ENCODE assay signal across 7 cellular contexts in the genomic region with DNA sequence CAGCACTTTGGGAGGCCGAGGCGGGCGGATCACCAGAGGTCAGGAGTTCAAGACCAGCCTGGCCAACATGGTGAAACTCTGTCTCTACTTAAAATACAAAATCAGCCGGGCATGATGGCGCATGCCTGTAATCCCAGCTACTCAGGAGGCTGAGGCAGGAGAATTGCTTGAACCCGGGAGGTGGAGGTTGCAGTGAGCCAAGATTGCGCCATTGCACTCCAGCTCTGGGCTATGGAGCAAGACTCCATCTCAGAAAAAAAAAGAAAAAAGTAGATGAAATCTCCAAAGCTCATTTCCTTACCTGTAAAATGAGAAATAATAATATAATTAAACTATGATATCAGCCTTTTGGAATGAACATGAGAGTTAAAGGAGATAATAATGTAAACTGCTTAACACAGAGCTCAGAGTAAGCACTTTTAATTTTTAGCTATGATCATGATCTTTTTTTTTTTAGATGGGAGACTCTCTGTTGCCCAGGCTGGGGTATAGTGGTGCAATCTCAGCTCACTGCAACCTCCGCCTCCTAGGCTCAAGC. TPM values are rescaled to one million over a fixed set of nuclear protein-coding genes. Genes with fewer than 3 reads are reported as not detected.
A peak's percentile ranks its signal among the peaks of the same experiment; 100 is the strongest.
DNase-seq lines count a peak whose midpoint lies in the region; ATAC-seq, FAIRE-seq and TF ChIP-seq lines count a peak whose summit lies in the region.
"Not testable (repeated sequence)": the region's sequence is repeated elsewhere in the genome, so short reads cannot be mapped to it uniquely, and the experiment has no call there.

No MANE protein-coding gene starts in this region.

- H3K18ac ChIP-seq in IMR-90 (ENCODE audit: low read depth, low read length): not testable (repeated sequence)

- intact Hi-C loops in IMR-90 (cut with micrococcal nuclease); MCF 10A (cut with micrococcal nuclease); HepG2 (cut with micrococcal nuclease; ENCODE audit: unreplicated experiment): not testable (repeated sequence)

- dilution Hi-C loops in IMR-90 (cut with HindIII; ENCODE audit: low sequenced_read_pairs, unreplicated experiment): not testable (repeated sequence)

- H3F3A ChIP-seq in smooth muscle cell (ENCODE audit: low read depth): not testable (repeated sequence)

- not testable (repeated sequence) for H3K23ac ChIP-seq in IMR-90 (ENCODE audit: low read depth, low read length)

- TF ChIP-seq CTCF in IMR-90 (conservative IDR thresholded peaks at IDR 0.05; ENCODE audit: low read depth, low read length); RWPE1 (conservative IDR thresholded peaks at IDR 0.05; ENCODE audit: low read depth); MCF 10A (IDR thresholded peaks at IDR 0.05; ENCODE audit: unreplicated experiment); HepG2 (CRISPR knock-in tag; IDR thresholded peaks at IDR 0.05); smooth muscle cell (IDR thresholded peaks at IDR 0.05; ENCODE audit: borderline replicate concordance, insufficient read depth, poor library complexity, severe bottlenecking): not testable (repeated sequence)

- not testable (repeated sequence) for H3K27me3 Mint-ChIP-seq in MCF 10A (ENCODE audit: insufficient read depth, unreplicated experiment)

- not testable (repeated sequence) for H3K4me2 ChIP-seq in IMR-90 (ENCODE audit: low read depth, low read length); HepG2 (ENCODE audit: low read depth, low read length); smooth muscle cell

- not testable (repeated sequence) for H3K79me1 ChIP-seq in IMR-90 (ENCODE audit: low read depth in 1 of 2, low read length in 2 of 2)

- H3K9me1 ChIP-seq in IMR-90 (ENCODE audit: insufficient read depth, low read length): not testable (repeated sequence)

- not testable (repeated sequence) for H3K56ac ChIP-seq in IMR-90 (ENCODE audit: extremely low read depth, insufficient read depth, low read length)

- H2AFZ ChIP-seq in ACC112 (ENCODE audit: low read length, unreplicated experiment); IMR-90 (replicated peaks; ENCODE audit: low read length, poor library complexity); HepG2 (ENCODE audit: low read length); smooth muscle cell (ENCODE audit: low read depth): not testable (repeated sequence)

- not testable (repeated sequence) for TF ChIP-seq POLR2A in IMR-90 (IDR thresholded peaks at IDR 0.05; ENCODE audit: low read depth, low read length); HepG2 (IDR thresholded peaks at IDR 0.05; ENCODE audit: insufficient read depth in 1 of 2, low read depth in 2 of 2, low read length in 2 of 2)

- H3K9ac ChIP-seq in IMR-90 (ENCODE audit: low read depth, low read length); HepG2 (ENCODE audit: insufficient read depth, low read depth, low read length): not testable (repeated sequence)
- H3K9ac ChIP-seq in smooth muscle cell (ENCODE audit: low read depth): peak overlapping the region; percentile 16

- DNase-seq in IMR-90; RWPE1 (ENCODE audit: low spot score); MCF 10A (ENCODE audit: unreplicated experiment); HepG2 (ENCODE audit: low spot score); smooth muscle cell (lab: John Stamatoyannopoulos, UW; ENCODE audit: unreplicated experiment): not testable (repeated sequence)

- peak overlapping the region; percentile 71; the same call in 1 of the 2 replicates for H2BK20ac ChIP-seq in IMR-90 (ENCODE audit: low read depth, low read length)

- H3K4me3 ChIP-seq in ACC112 (ENCODE audit: low read depth, low read length); IMR-90 (ENCODE audit: insufficient read depth, low read depth, low read length); esophagus (ENCODE audit: low read depth in 1 of 2, low read length in 2 of 2); HepG2 (replicated peaks in 1 of 3; ENCODE audit: insufficient read depth in 1 of 3, low read depth in 2 of 3, low read length in 3 of 3); smooth muscle cell: not testable (repeated sequence)

- H2AK5ac ChIP-seq in IMR-90 (ENCODE audit: low read depth, low read length): not testable (repeated sequence)

- not testable (repeated sequence) for H4K91ac ChIP-seq in IMR-90 (ENCODE audit: insufficient read depth, low read depth, low read length)

- H3K27ac Mint-ChIP-seq in MCF 10A (ENCODE audit: low read depth, unreplicated experiment): peak overlapping the region; percentile 68

- not testable (repeated sequence) for TF ChIP-seq RAD21 in IMR-90 (IDR thresholded peaks at IDR 0.05; ENCODE audit: low read length); HepG2 (CRISPR knock-in tag; IDR thresholded peaks at IDR 0.05)

- H2BK5ac ChIP-seq in IMR-90 (ENCODE audit: low read depth, low read length, poor library complexity, severe bottlenecking): peak overlapping the region; percentile 74

- H3K4me1 ChIP-seq in ACC112 (ENCODE audit: control insufficient read depth, insufficient read depth, low read length, unreplicated experiment): peaks cover 10% of the 10 kb centered on the region
- H3K4me1 ChIP-seq in IMR-90 (ENCODE audit: control insufficient read depth, insufficient read depth, low read length); esophagus (ENCODE audit: control insufficient read depth in 2 of 2, insufficient read depth in 2 of 2, low read length in 1 of 2); smooth muscle cell (ENCODE audit: low read depth): not testable (repeated sequence)
- H3K4me1 ChIP-seq in HepG2 (ENCODE audit: insufficient read depth, low read length): peaks cover 49% of the 10 kb centered on the region

- H3K4me3 Mint-ChIP-seq in MCF 10A (ENCODE audit: unreplicated experiment): not testable (repeated sequence)

- H2AK9ac ChIP-seq in IMR-90 (replicated peaks; ENCODE audit: low read depth, low read length, poor library complexity): not testable (repeated sequence)

- H3K4ac ChIP-seq in IMR-90 (ENCODE audit: low read depth, low read length): peak overlapping the region; percentile 69; the same call in 1 of the 2 replicates

- H3K79me2 ChIP-seq in ACC112 (ENCODE audit: control insufficient read depth, insufficient read depth, low read length, unreplicated experiment); HepG2 (ENCODE audit: insufficient read depth, low read length); smooth muscle cell (ENCODE audit: low read depth): not testable (repeated sequence)

- not testable (repeated sequence) for H3K9me3 ChIP-seq in IMR-90 (ENCODE audit: control insufficient read depth, insufficient read depth, low read length); esophagus (ENCODE audit: control insufficient read depth in 2 of 2, insufficient read depth in 1 of 2, low read depth in 1 of 2, low read length in 1 of 2); HepG2 (ENCODE audit: low read length); smooth muscle cell (replicated peaks; ENCODE audit: low read depth)

- not testable (repeated sequence) for H3K4me1 Mint-ChIP-seq in MCF 10A (ENCODE audit: insufficient read depth, unreplicated experiment)

- peak overlapping the region; percentile 40; the same call in 1 of the 2 replicates for H2BK120ac ChIP-seq in IMR-90 (ENCODE audit: low read depth, low read length)

- not testable (repeated sequence) for H4K20me1 ChIP-seq in IMR-90 (ENCODE audit: insufficient read depth, low read length); HepG2 (ENCODE audit: insufficient read depth, low read length); smooth muscle cell (ENCODE audit: low read depth)

- in situ Hi-C loops in IMR-90 (cut with MboI; ENCODE audit: low sequenced_read_pairs): not testable (repeated sequence)
- in situ Hi-C loops in HepG2 (cut with HindIII; ENCODE audit: extremely low pct_ligation_motif_present, low pct_unique_long_range_greater_than_20kb): loop anchor here (25.0 kb wide), 1 partner anchor 266 kb away; the partner anchor contains the start of gene EYA3

- H4K5ac ChIP-seq in IMR-90 (ENCODE audit: low read depth, low read length): peak overlapping the region; percentile 62; the same call in 1 of the 2 replicates

- not testable (repeated sequence) for H3K36me3 Mint-ChIP-seq in MCF 10A (ENCODE audit: insufficient read depth, unreplicated experiment)

- TF ChIP-seq EP300 in HepG2 (IDR thresholded peaks at IDR 0.05; ENCODE audit: low read depth in 2 of 2, low read length in 2 of 2); HepG2 (CRISPR knock-in tag; IDR thresholded peaks at IDR 0.05; ENCODE audit: borderline replicate concordance): not testable (repeated sequence)

- not testable (repeated sequence) for H3K9me3 Mint-ChIP-seq in MCF 10A (ENCODE audit: unreplicated experiment)

- not testable (repeated sequence) for H4K8ac ChIP-seq in IMR-90 (ENCODE audit: low read depth in 2 of 2, low read length in 2 of 2)

- POLR2A ChIA-PET in IMR-90 (lab: Charles Lee; ENCODE audit: unreplicated experiment): not testable (repeated sequence)
- POLR2A ChIA-PET in RWPE1 (lab: Yijun Ruan, JAX; ENCODE audit: low non-redundant PET) (interaction anchor here (1.0 kb wide), 1 partner anchor 24 kb away, joined by 5 read pairs; the partner anchor contains the start of gene MED18), MCF 10A (lab: Yijun Ruan, JAX) (interaction anchor here (0.5 to 3.1 kb wide), 18 partner anchors 9 to 1135 kb away, joined by 3 to 24 read pairs (median 4); partner anchors contain the start of genes MED18, PHACTR4, RCC1 and SESN2), HepG2 (lab: Yijun Ruan, JAX) (interaction anchor here (0.7 to 2.1 kb wide), 4 partner anchors 12 to 229 kb away, joined by 3 to 4 read pairs (median 4); partner anchors contain the start of gene MED18)

- BruUV-seq in IMR-90 (replicated peaks; lab: Mats Ljungman, UMichigan); MCF 10A (replicated peaks; lab: Mats Ljungman, UMichigan); HepG2 (replicated peaks; lab: Mats Ljungman, UMichigan): not testable (repeated sequence)

- ATAC-seq in IMR-90 (ENCODE audit: low read depth); HepG2: not testable (repeated sequence)

- 60% methylated on average over 1 of the region's 8 CpGs; no CpG with 5 or more reads in 1 of the 2 experiments for WGBS in IMR-90 (ENCODE audit: extremely low coverage in 2 of 2, insufficient read length in 1 of 2), 2 experiments
- 79 to 80% methylated on average over 8 of the region's 8 CpGs for WGBS in esophagus, 2 donors
- 80% methylated on average over 8 of the region's 8 CpGs for WGBS in HepG2 (ENCODE audit: low lambda C conversion rate)
- 94% methylated on average over 8 of the region's 8 CpGs for WGBS in smooth muscle cell (ENCODE audit: low lambda C conversion rate)

- H3K14ac ChIP-seq in IMR-90 (replicated peaks; ENCODE audit: low read depth, low read length): 0 out of 2 replicates have a peak overlapping the region, but pooled peaks have one; percentile 8

- not testable (repeated sequence) for FAIRE-seq in HepG2 (lab: Jason Lieb, UNC)

- not testable (repeated sequence) for H2BK15ac ChIP-seq in IMR-90 (ENCODE audit: low read depth, low read length)

- H3K36me3 ChIP-seq in ACC112 (ENCODE audit: insufficient read depth, low read length); IMR-90 (ENCODE audit: control insufficient read depth, insufficient read depth, low read length); esophagus (ENCODE audit: control insufficient read depth in 2 of 2, insufficient read depth in 2 of 2, low read length in 1 of 2); HepG2 (replicated peaks in 1 of 2; ENCODE audit: control insufficient read depth in 1 of 2, insufficient read depth in 2 of 2, low read length in 2 of 2); smooth muscle cell (ENCODE audit: low read depth): not testable (repeated sequence)

- CTCF ChIA-PET in IMR-90 (lab: Yijun Ruan, JAX); HepG2 (lab: Yijun Ruan, JAX; ENCODE audit: low intra/inter-chr PET ratio, low total read pairs): not testable (repeated sequence)
- CTCF ChIA-PET in RWPE1 (lab: Yijun Ruan, JAX) (interaction anchor here (0.6 to 2.1 kb wide), 2 partner anchors 104 to 105 kb away, joined by 3 to 6 read pairs; no protein-coding TSS in a partner anchor), MCF 10A (lab: Yijun Ruan, JAX) (interaction anchor here (0.6 to 1.4 kb wide), 8 partner anchors 12 to 796 kb away, joined by 3 to 6 read pairs (median 4); no protein-coding TSS in a partner anchor)

- not testable (repeated sequence) for H3K27me3 ChIP-seq in ACC112 (ENCODE audit: insufficient read depth, low read length); IMR-90 (ENCODE audit: control insufficient read depth, insufficient read depth, low read length); esophagus (ENCODE audit: control insufficient read depth in 1 of 2, insufficient read depth in 2 of 2, low read length in 2 of 2); HepG2 (ENCODE audit: control insufficient read depth in 1 of 2, insufficient read depth in 2 of 2, low read length in 2 of 2); smooth muscle cell (ENCODE audit: low read depth)

- H3K27ac ChIP-seq in ACC112 (ENCODE audit: low read depth, low read length) (0 out of 2 replicates have a peak overlapping the region, but pooled peaks have one; percentile 49), RWPE1 (peak overlapping the region; percentile 69), esophagus (ENCODE audit: low read depth in 2 of 2, low read length in 1 of 2) (peak overlapping the region; percentile 57 to 72), smooth muscle cell (ENCODE audit: low read depth) (peak overlapping the region; percentile 54)
- not testable (repeated sequence) for H3K27ac ChIP-seq in IMR-90 (ENCODE audit: insufficient read depth, low read length); HepG2 (ENCODE audit: extremely low read length, insufficient read depth, low read length)

RNA-seq across cellular contexts. Expression of gene PHACTR4, which starts 16.2 kb away (rescaled TPM):
- 6.9 and 7.5 TPM in 2 replicates for total RNA-seq in IMR-90 (2012; rRNA removed)
- 13.8 and 15.0 TPM in 2 replicates for polyA plus RNA-seq in IMR-90 (2012; rRNA removed)
- 4.2 and 7.4 TPM in 2 replicates for polyA plus RNA-seq in IMR-90 (2012; cell fraction: cytosol; rRNA removed)
- polyA plus RNA-seq in IMR-90 (2012; cell fraction: nucleus; rRNA removed; ENCODE audit: low replicate concordance): 6.5 and 21.4 TPM in 2 replicates
- 50.7 and 56.4 TPM in 2 replicates for total RNA-seq in MCF 10A (2022)
- polyA plus RNA-seq in esophagus: 10 to 100 TPM; 32.2 to 52.2 TPM
- total RNA-seq in HepG2 (2016; rRNA removed; fragmentation: Illumina TruSeq; extraction: Trizol): 17.1 and 29.6 TPM in 2 replicates
- total RNA-seq in HepG2 (2016; cell fraction: cytosol; rRNA removed; fragmentation: Illumina TruSeq; extraction: Trizol; ENCODE audit: low read depth): 12.5 and 13.7 TPM in 2 replicates
- 18.0 and 28.5 TPM in 2 replicates for total RNA-seq in HepG2 (2016; cell fraction: insoluble cytoplasmic fraction; rRNA removed; fragmentation: Illumina TruSeq; extraction: Trizol)
- total RNA-seq in HepG2 (2016; cell fraction: membrane; rRNA removed; fragmentation: Illumina TruSeq; extraction: Trizol): 22.9 and 27.9 TPM in 2 replicates
- total RNA-seq in HepG2 (2016; cell fraction: nucleus; rRNA removed; fragmentation: Illumina TruSeq; extraction: Trizol): 19.8 and 22.8 TPM in 2 replicates
- 13.9 TPM in 2 replicates for polyA plus RNA-seq in HepG2 (2011; rRNA removed)
- polyA plus RNA-seq in HepG2 (2011; cell fraction: cytosol; rRNA removed): 9.3 and 14.1 TPM in 2 replicates
- 7.6 and 10.2 TPM in 2 replicates for polyA plus RNA-seq in HepG2 (2011; cell fraction: nucleus; rRNA removed)
- polyA plus RNA-seq in HepG2 (2012): 20.1 and 20.8 TPM in 2 replicates
- 3.9 and 4.2 TPM in 2 replicates for polyA plus RNA-seq in HepG2 (2016; cell fraction: cytosol; fragmentation: Illumina TruSeq; extraction: Trizol; ENCODE audit: low read depth)
- 36.5 and 50.9 TPM in 2 replicates for polyA plus RNA-seq in HepG2 (2016; cell fraction: insoluble cytoplasmic fraction; fragmentation: Illumina TruSeq; extraction: Trizol; ENCODE audit: low read depth)
- polyA plus RNA-seq in HepG2 (2016; cell fraction: membrane; fragmentation: Illumina TruSeq; extraction: Trizol; ENCODE audit: low read depth): 18.0 and 18.6 TPM in 2 replicates
- polyA plus RNA-seq in HepG2 (2016; cell fraction: nucleus; fragmentation: Illumina TruSeq; extraction: Trizol; ENCODE audit: insufficient read depth, low read depth): 40.9 and 42.7 TPM in 2 replicates
- 21.5 and 24.1 TPM in 2 replicates for polyA minus RNA-seq in HepG2 (2011; rRNA and poly(A)+ RNA removed; ENCODE audit: low replicate concordance)
- 19.1 and 23.2 TPM in 2 replicates for polyA minus RNA-seq in HepG2 (2011; cell fraction: cytosol; rRNA and poly(A)+ RNA removed)
- 13.7 and 14.3 TPM in 2 replicates for polyA minus RNA-seq in HepG2 (2011; cell fraction: nucleus; rRNA and poly(A)+ RNA removed)
- 14.1 and 20.2 TPM in 2 replicates for total RNA-seq in smooth muscle cell
- 15.2 and 22.2 TPM in 2 replicates for polyA plus RNA-seq in smooth muscle cell

RNA-seq across cellular contexts. Expression of gene MED18, which starts 24.5 kb away (rescaled TPM):
- total RNA-seq in IMR-90 (2012; rRNA removed) (28.9 and 32.8 TPM in 2 replicates), MCF 10A (2022) (19.0 and 22.9 TPM in 2 replicates), HepG2 (2016; rRNA removed; fragmentation: Illumina TruSeq; extraction: Trizol) (21.0 and 28.8 TPM in 2 replicates), smooth muscle cell (11.6 and 13.2 TPM in 2 replicates)
- polyA plus RNA-seq in IMR-90 (2012; rRNA removed) (12.2 and 12.9 TPM in 2 replicates), esophagus (10 to 100 TPM; 15.1 to 36.6 TPM), HepG2 (2011; rRNA removed) (11.7 and 14.4 TPM in 2 replicates), smooth muscle cell (12.3 and 13.8 TPM in 2 replicates)
- 8.0 and 8.7 TPM in 2 replicates for polyA plus RNA-seq in IMR-90 (2012; cell fraction: cytosol; rRNA removed)
- polyA plus RNA-seq in IMR-90 (2012; cell fraction: nucleus; rRNA removed; ENCODE audit: low replicate concordance): 3.9 and 6.0 TPM in 2 replicates
- 7.0 and 7.5 TPM in 2 replicates for total RNA-seq in HepG2 (2016; cell fraction: cytosol; rRNA removed; fragmentation: Illumina TruSeq; extraction: Trizol; ENCODE audit: low read depth)
- 20.7 and 32.3 TPM in 2 replicates for total RNA-seq in HepG2 (2016; cell fraction: insoluble cytoplasmic fraction; rRNA removed; fragmentation: Illumina TruSeq; extraction: Trizol)
- 10.5 and 12.8 TPM in 2 replicates for total RNA-seq in HepG2 (2016; cell fraction: membrane; rRNA removed; fragmentation: Illumina TruSeq; extraction: Trizol)
- 7.0 and 9.3 TPM in 2 replicates for total RNA-seq in HepG2 (2016; cell fraction: nucleus; rRNA removed; fragmentation: Illumina TruSeq; extraction: Trizol)
- 16.5 and 19.8 TPM in 2 replicates for polyA plus RNA-seq in HepG2 (2011; cell fraction: cytosol; rRNA removed)
- 10.4 and 11.6 TPM in 2 replicates for polyA plus RNA-seq in HepG2 (2011; cell fraction: nucleus; rRNA removed)
- polyA plus RNA-seq in HepG2 (2012): 9.5 and 13.0 TPM in 2 replicates
- 2.8 and 3.8 TPM in 2 replicates for polyA plus RNA-seq in HepG2 (2016; cell fraction: cytosol; fragmentation: Illumina TruSeq; extraction: Trizol; ENCODE audit: low read depth)
- polyA plus RNA-seq in HepG2 (2016; cell fraction: insoluble cytoplasmic fraction; fragmentation: Illumina TruSeq; extraction: Trizol; ENCODE audit: low read depth): 26.5 and 30.0 TPM in 2 replicates
- polyA plus RNA-seq in HepG2 (2016; cell fraction: membrane; fragmentation: Illumina TruSeq; extraction: Trizol; ENCODE audit: low read depth): 4.9 and 5.6 TPM in 2 replicates
- 14.7 and 18.3 TPM in 2 replicates for polyA plus RNA-seq in HepG2 (2016; cell fraction: nucleus; fragmentation: Illumina TruSeq; extraction: Trizol; ENCODE audit: insufficient read depth, low read depth)
- polyA minus RNA-seq in HepG2 (2011; rRNA and poly(A)+ RNA removed; ENCODE audit: low replicate concordance): 28.2 and 57.8 TPM in 2 replicates
- polyA minus RNA-seq in HepG2 (2011; cell fraction: cytosol; rRNA and poly(A)+ RNA removed): 13.0 and 15.4 TPM in 2 replicates
- 3.6 and 4.2 TPM in 2 replicates for polyA minus RNA-seq in HepG2 (2011; cell fraction: nucleus; rRNA and poly(A)+ RNA removed)
